ENCODE assay signal across 1 cellular context in the genomic region with DNA sequence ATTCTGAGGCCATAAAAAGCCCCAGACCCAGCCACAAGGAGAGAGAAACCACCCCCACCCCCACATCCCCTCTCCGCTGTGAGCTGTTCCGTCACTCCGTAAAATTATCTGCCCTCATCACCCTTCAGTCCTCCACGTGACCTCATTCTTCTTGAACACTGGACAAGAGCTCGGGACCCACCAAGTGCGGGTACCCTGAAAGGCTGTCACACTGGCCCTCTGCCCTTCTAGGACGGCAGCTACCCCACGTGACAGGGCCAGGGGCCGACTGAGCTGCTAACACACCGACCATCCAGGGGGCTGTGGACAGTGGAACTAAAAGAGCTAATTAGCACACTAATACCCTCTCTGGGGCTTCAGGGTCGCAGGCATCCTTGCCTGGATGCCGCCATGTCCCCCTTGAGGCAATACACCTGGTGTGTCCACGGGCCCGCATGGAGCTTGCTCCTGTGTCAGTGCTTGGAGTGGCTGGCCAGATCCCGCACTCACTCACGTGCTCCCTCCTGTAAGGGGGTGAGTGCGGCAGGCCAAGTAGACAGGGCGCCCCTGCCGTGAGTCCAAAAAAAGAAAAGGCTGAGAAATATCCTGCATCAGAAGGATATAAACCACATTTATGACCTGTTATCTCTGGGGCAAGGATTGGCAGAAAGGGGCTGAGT.
TF ChIP-seq lines count a peak whose summit lies in the region.

No MANE protein-coding gene starts in this region.

TF ChIP-seq in WTC11, 78 proteins besides CTCF, POLR2A, EP300 and RAD21:
- TF ChIP-seq, protein P1, sequence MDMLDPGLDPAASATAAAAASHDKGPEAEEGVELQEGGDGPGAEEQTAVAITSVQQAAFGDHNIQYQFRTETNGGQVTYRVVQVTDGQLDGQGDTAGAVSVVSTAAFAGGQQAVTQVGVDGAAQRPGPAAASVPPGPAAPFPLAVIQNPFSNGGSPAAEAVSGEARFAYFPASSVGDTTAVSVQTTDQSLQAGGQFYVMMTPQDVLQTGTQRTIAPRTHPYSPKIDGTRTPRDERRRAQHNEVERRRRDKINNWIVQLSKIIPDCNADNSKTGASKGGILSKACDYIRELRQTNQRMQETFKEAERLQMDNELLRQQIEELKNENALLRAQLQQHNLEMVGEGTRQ (CRISPR knock-in tag; IDR thresholded peaks at IDR 0.05): peak; percentile 79
- TF ChIP-seq NFYB (CRISPR knock-in tag; conservative IDR thresholded peaks at IDR 0.05; ENCODE audit: low read depth) (0 out of 2 replicates have a peak, but pooled peaks have one; percentile 2), ATF3 (CRISPR knock-in tag; conservative IDR thresholded peaks at IDR 0.05) (no peak)
- TF ChIP-seq, protein P2, sequence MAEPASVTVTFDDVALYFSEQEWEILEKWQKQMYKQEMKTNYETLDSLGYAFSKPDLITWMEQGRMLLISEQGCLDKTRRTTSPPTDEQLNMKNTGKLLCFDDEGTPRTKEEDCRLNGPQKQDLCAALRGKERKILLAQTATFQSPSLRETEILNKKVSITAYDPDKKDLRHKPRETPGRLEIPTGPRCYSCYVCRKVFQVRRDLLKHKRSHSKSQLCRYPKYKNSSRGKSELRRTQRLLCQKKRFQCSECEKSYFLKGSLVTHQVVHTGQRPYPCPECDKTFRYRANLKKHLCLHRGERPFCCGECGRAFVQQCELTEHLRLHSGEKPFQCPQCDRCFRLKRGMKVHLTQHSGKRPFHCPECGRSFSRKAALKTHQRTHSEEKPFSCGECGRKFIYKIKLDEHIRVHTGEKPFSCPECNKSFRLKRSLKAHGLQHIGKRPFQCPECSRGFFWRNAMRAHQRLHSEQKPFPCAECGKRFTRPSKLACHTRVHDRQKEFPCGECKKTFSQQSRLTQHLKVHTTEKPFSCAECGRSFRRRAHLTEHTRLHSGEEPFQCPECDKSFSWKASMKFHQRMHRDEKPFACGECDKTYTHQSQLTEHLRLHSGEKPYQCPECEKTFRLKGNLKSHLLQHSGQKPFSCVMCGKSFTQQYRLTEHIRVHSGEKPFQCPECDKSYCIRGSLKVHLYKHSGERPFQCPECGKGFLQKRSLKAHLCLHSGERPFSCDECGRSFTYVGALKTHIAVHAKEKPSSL (CRISPR knock-in tag; conservative IDR thresholded peaks at IDR 0.05): no peak
- TF ChIP-seq, protein P3, sequence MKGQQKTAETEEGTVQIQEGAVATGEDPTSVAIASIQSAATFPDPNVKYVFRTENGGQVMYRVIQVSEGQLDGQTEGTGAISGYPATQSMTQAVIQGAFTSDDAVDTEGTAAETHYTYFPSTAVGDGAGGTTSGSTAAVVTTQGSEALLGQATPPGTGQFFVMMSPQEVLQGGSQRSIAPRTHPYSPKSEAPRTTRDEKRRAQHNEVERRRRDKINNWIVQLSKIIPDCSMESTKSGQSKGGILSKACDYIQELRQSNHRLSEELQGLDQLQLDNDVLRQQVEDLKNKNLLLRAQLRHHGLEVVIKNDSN (CRISPR knock-in tag; IDR thresholded peaks at IDR 0.05): peak; percentile 23; the same call in 1 of the 2 replicates
